Comparison of ENCODE assay signal across 13 cellular contexts in the genomic region with DNA sequence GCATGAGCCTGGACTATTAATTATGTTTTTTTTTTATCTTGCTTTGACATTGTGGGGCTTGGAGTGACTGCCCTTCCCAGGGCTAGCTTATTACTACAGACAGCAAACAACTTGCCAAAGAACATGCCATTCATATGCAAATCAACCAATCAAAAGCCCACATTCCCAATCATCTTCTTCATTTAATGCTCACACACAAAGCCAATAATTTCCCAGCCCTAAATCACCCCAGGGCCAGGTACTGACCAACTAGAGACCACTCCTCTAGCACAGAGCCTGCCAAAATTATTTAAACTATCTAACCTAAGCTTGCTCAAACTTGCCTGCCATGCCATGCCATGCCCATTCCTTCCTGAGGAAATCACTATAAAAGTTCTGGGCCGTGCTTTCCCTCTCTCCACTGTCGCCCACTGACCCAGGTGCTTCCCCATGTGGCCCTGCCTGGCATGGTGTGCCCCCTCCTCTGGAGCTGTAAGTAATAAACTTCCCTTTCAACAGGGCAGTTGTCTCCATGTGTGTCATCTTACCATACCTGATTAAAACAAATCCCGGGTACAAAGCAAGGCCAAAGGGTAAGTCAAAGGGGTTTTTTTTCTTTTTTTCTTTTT. TPM values are rescaled to one million over a fixed set of nuclear protein-coding genes. Genes with fewer than 3 reads are reported as not detected.
DNase-seq lines count a peak whose midpoint lies in the region; ATAC-seq, FAIRE-seq and TF ChIP-seq lines count a peak whose summit lies in the region.
"Had no signal": no experiment of that assay in that cellular context is flagged by ENCODE, and none has a peak within 500 bp of the region (broad histone marks: within the 10 kb centered on the region; RNA-seq: fewer than 3 reads in every experiment).

No MANE protein-coding gene starts in this region.

- no peaks in the 10 kb centered on the region for H3K9me3 Mint-ChIP-seq in CD4-positive, alpha-beta T cell
- H3K9me3 Mint-ChIP-seq in activated T-helper 1 cell treated with anti-CD3 and anti-CD28 coated beads, Interleukin-12 subunit alpha, Interleukin-12 subunit beta, Interleukin-2, Interleukin-4 antibody, amounts not matched to agents 30 ng/mL and 10 ng/mL and 1 ng/mL, durations not matched to agents 14 hours and 24 hours and 36 hours = no peaks in the 10 kb centered on the region

- TF ChIP-seq EP300 in HepG2 (IDR thresholded peaks at IDR 0.05; ENCODE audit: low read depth in 2 of 2, low read length in 2 of 2) (no peak), HepG2 (CRISPR knock-in tag; IDR thresholded peaks at IDR 0.05; ENCODE audit: borderline replicate concordance) (no peak)

- TF ChIP-seq POLR2A in HepG2 (IDR thresholded peaks at IDR 0.05; ENCODE audit: insufficient read depth in 1 of 2, low read depth in 2 of 2, low read length in 2 of 2) = no peak

- TF ChIP-seq CTCF in CD4-positive, alpha-beta T cell (IDR thresholded peaks at IDR 0.05) = no peak
- TF ChIP-seq CTCF in HEK293 (tag by site-specific recombination; IDR thresholded peaks at IDR 0.05) = no peak
- no peak for TF ChIP-seq CTCF in foreskin keratinocyte (conservative IDR thresholded peaks at IDR 0.05)
- TF ChIP-seq CTCF in HepG2 (CRISPR knock-in tag; IDR thresholded peaks at IDR 0.05) = no peak

- no peaks in the 10 kb centered on the region for H3K27me3 ChIP-seq in CD4-positive, alpha-beta T cell (ENCODE audit: control insufficient read depth, insufficient read depth, low read length)
- no peaks in the 10 kb centered on the region for H3K27me3 ChIP-seq in foreskin keratinocyte
- H3K27me3 ChIP-seq in HepG2 (ENCODE audit: control insufficient read depth in 1 of 2, insufficient read depth in 2 of 2, low read length in 2 of 2) = no peaks in the 10 kb centered on the region
- H3K27me3 ChIP-seq: left lung, right atrium auricular region, uterus had no signal

- peaks cover 67% of the 10 kb centered on the region for H3K4me1 Mint-ChIP-seq in CD4-positive, alpha-beta T cell (ENCODE audit: low read depth)
- peaks cover 63% of the 10 kb centered on the region for H3K4me1 Mint-ChIP-seq in activated T-helper 1 cell treated with anti-CD3 and anti-CD28 coated beads, Interleukin-12 subunit alpha, Interleukin-12 subunit beta, Interleukin-2, Interleukin-4 antibody, amounts not matched to agents 30 ng/mL and 10 ng/mL and 1 ng/mL, durations not matched to agents 14 hours and 24 hours and 36 hours (ENCODE audit: low read depth)

- H3K27ac Mint-ChIP-seq in CD4-positive, alpha-beta T cell = peak overlapping the region; percentile 95
- H3K27ac Mint-ChIP-seq in activated T-helper 1 cell treated with anti-CD3 and anti-CD28 coated beads, Interleukin-12 subunit alpha, Interleukin-12 subunit beta, Interleukin-2, Interleukin-4 antibody, amounts not matched to agents 30 ng/mL and 10 ng/mL and 1 ng/mL, durations not matched to agents 14 hours and 24 hours and 36 hours = peak overlapping the region; percentile 93

- H3K36me3 ChIP-seq in HEK293 (ENCODE audit: control insufficient read depth in 2 of 2, insufficient read depth in 1 of 2, low read length in 2 of 2) (no peaks in the 10 kb centered on the region; a peak in 1 of 3 replicates), HepG2 (replicated peaks in 1 of 2; ENCODE audit: control insufficient read depth in 1 of 2, insufficient read depth in 2 of 2, low read length in 2 of 2) (no peaks in the 10 kb centered on the region)
- H3K36me3 ChIP-seq: left lung, right atrium auricular region, uterus had no signal

- no peak for FAIRE-seq in HepG2 (lab: Jason Lieb, UNC)

- intact Hi-C loops in CD4-positive, alpha-beta T cell (cut with DNase I, micrococcal nuclease) = loop anchor here in 1 of 2 experiments (5.0 kb wide), 1 partner anchor 41 kb away; no protein-coding TSS in a partner anchor
- intact Hi-C loops in activated T-helper 1 cell treated with anti-CD3 and anti-CD28 coated beads, Interleukin-12 subunit alpha, Interleukin-12 subunit beta, Interleukin-2, Interleukin-4 antibody, amounts not matched to agents 30 ng/mL and 10 ng/mL and 1 ng/mL, durations not matched to agents 14 hours and 24 hours and 36 hours (cut with micrococcal nuclease) = no loop called here
- intact Hi-C loops in HepG2 (cut with micrococcal nuclease; ENCODE audit: unreplicated experiment) = no loop called here

- CTCF ChIA-PET in CD4-positive, alpha-beta T cell (lab: Charles Lee) = interaction anchor here (1.0 to 2.2 kb wide), 3 partner anchors 40 to 71 kb away, joined by 3 to 9 read pairs (median 3); no protein-coding TSS in a partner anchor
- CTCF ChIA-PET in HEK293 (lab: Yijun Ruan, JAX) (interaction anchor here (0.6 to 0.7 kb wide), 3 partner anchors 30 to 126 kb away, joined by 3 read pairs; no protein-coding TSS in a partner anchor), HepG2 (lab: Yijun Ruan, JAX; ENCODE audit: low intra/inter-chr PET ratio, low total read pairs) (no interaction called here)

- H3K79me2 ChIP-seq in HepG2 (ENCODE audit: insufficient read depth, low read length) = no peaks in the 10 kb centered on the region

- H3K36me3 Mint-ChIP-seq in CD4-positive, alpha-beta T cell (ENCODE audit: low read depth) = peaks cover 23% of the 10 kb centered on the region
- peaks cover 30% of the 10 kb centered on the region for H3K36me3 Mint-ChIP-seq in activated T-helper 1 cell treated with anti-CD3 and anti-CD28 coated beads, Interleukin-12 subunit alpha, Interleukin-12 subunit beta, Interleukin-2, Interleukin-4 antibody, amounts not matched to agents 30 ng/mL and 10 ng/mL and 1 ng/mL, durations not matched to agents 14 hours and 24 hours and 36 hours (ENCODE audit: low read depth)

- H3K27me3 Mint-ChIP-seq in CD4-positive, alpha-beta T cell = no peaks in the 10 kb centered on the region
- no peaks in the 10 kb centered on the region for H3K27me3 Mint-ChIP-seq in activated T-helper 1 cell treated with anti-CD3 and anti-CD28 coated beads, Interleukin-12 subunit alpha, Interleukin-12 subunit beta, Interleukin-2, Interleukin-4 antibody, amounts not matched to agents 30 ng/mL and 10 ng/mL and 1 ng/mL, durations not matched to agents 14 hours and 24 hours and 36 hours (ENCODE audit: insufficient read depth)

- in situ Hi-C loops in HepG2 (cut with HindIII; ENCODE audit: extremely low pct_ligation_motif_present, low pct_unique_long_range_greater_than_20kb) = no loop called here

- POLR2A ChIA-PET in CD4-positive, alpha-beta T cell (lab: Charles Lee) = interaction anchor here (1.0 to 2.3 kb wide), 7 partner anchors 13 to 65 kb away, joined by 3 to 17 read pairs (median 6); a partner anchor contains a TSS
- POLR2A ChIA-PET in HEK293 (lab: Yijun Ruan, JAX) = interaction anchor here (0.6 kb wide), 1 partner anchor 277 kb away, joined by 3 read pairs; no protein-coding TSS in a partner anchor
- POLR2A ChIA-PET in HepG2 (lab: Yijun Ruan, JAX) = interaction anchor here (1.6 kb wide), 1 partner anchor 61 kb away, joined by 3 read pairs; no protein-coding TSS in a partner anchor

- no peaks in the 10 kb centered on the region for H3K4me1 ChIP-seq in HEK293 (ENCODE audit: control insufficient read depth, insufficient read depth, low read length)
- H3K4me1 ChIP-seq in foreskin keratinocyte = peaks cover 25% of the 10 kb centered on the region
- peaks cover 16% of the 10 kb centered on the region for H3K4me1 ChIP-seq in HepG2 (ENCODE audit: insufficient read depth, low read length)
- H3K4me1 ChIP-seq: left lung, right atrium auricular region, uterus had no signal

- ATAC-seq in CD4-positive, alpha-beta T cell (ENCODE audit: poor library complexity) = no peak
- peak; percentile 20 for ATAC-seq in foreskin keratinocyte
- ATAC-seq in HepG2 = no peak
- ATAC-seq: left lung had no signal

- H3K4me3 ChIP-seq in HEK293 (ENCODE audit: low read depth, low read length) = no peak overlapping the region
- H3K4me3 ChIP-seq in HepG2 (replicated peaks in 1 of 3; ENCODE audit: insufficient read depth in 1 of 3, low read depth in 2 of 3, low read length in 3 of 3) = no peak overlapping the region
- H3K4me3 ChIP-seq: left lung, right atrium auricular region, uterus had no signal

- H3K4me3 Mint-ChIP-seq in CD4-positive, alpha-beta T cell = peak overlapping the region; percentile 74
- H3K4me3 Mint-ChIP-seq in activated T-helper 1 cell treated with anti-CD3 and anti-CD28 coated beads, Interleukin-12 subunit alpha, Interleukin-12 subunit beta, Interleukin-2, Interleukin-4 antibody, amounts not matched to agents 30 ng/mL and 10 ng/mL and 1 ng/mL, durations not matched to agents 14 hours and 24 hours and 36 hours = peak overlapping the region; percentile 45

- no peak overlapping the region for H2AFZ ChIP-seq in HepG2 (ENCODE audit: low read length)

- H4K20me1 ChIP-seq in HepG2 (ENCODE audit: insufficient read depth, low read length) = no peaks in the 10 kb centered on the region

- BruUV-seq in HepG2 (replicated peaks; lab: Mats Ljungman, UMichigan) = no TSS peak

- no peak for DNase-seq in CD4-positive, alpha-beta T cell
- DNase-seq in activated T-helper 1 cell treated with anti-CD3 and anti-CD28 coated beads, Interleukin-12 subunit alpha, Interleukin-12 subunit beta, Interleukin-2, Interleukin-4 antibody, amounts not matched to agents 30 ng/mL and 10 ng/mL and 1 ng/mL, durations not matched to agents 14 hours and 24 hours and 36 hours (ENCODE audit: low spot score) = no peak
- DNase-seq in foreskin keratinocyte (peak in 1 of 2 donors; percentile 64), SK-N-DZ (ENCODE audit: low spot score) (no peak), HepG2 (ENCODE audit: low spot score) (no peak), kidney tubule cell (ENCODE audit: low spot score) (no peak)
- DNase-seq: hippocampal formation; MV-4-11; stimulated activated CD4-positive, alpha-beta T cell treated with anti-CD3 and anti-CD28 coated beads, Interleukin-1b, Interleukin-23, amount 100 ng/mL, for 48 hours; uterus had no signal

- H3K4me2 ChIP-seq in HepG2 (ENCODE audit: low read depth, low read length) = no peak overlapping the region

- WGBS in HepG2 (ENCODE audit: low lambda C conversion rate) = 2% methylated on average over 3 of the region's 3 CpGs

- no peak overlapping the region for H3K9ac ChIP-seq in HepG2 (ENCODE audit: insufficient read depth, low read depth, low read length)

- no peaks in the 10 kb centered on the region for H3K9me3 ChIP-seq in CD4-positive, alpha-beta T cell (ENCODE audit: control insufficient read depth, low read length)
- H3K9me3 ChIP-seq in HEK293 (ENCODE audit: control insufficient read depth, insufficient read depth, low read depth, low read length) (no peaks in the 10 kb centered on the region), HepG2 (ENCODE audit: low read length) (no peaks in the 10 kb centered on the region)
- H3K9me3 ChIP-seq: left lung, right atrium auricular region, uterus had no signal

- no peak for TF ChIP-seq RAD21 in HepG2 (CRISPR knock-in tag; IDR thresholded peaks at IDR 0.05)

- peak overlapping the region; percentile 80 for H3K27ac ChIP-seq in CD4-positive, alpha-beta T cell (ENCODE audit: low read depth, low read length)
- H3K27ac ChIP-seq in HEK293 (ENCODE audit: extremely low read depth, low read depth, low read length) = no peak overlapping the region
- H3K27ac ChIP-seq in foreskin keratinocyte = no peak overlapping the region
- H3K27ac ChIP-seq in HepG2 (ENCODE audit: extremely low read length, insufficient read depth, low read length) = no peak overlapping the region
- H3K27ac ChIP-seq: left lung, right atrium auricular region, uterus had no signal

RNA-seq across cellular contexts. Expression of a gene that starts 15.7 kb away (rescaled TPM):
- 10 to 100 TPM; 50.1 to 51.8 TPM for total RNA-seq in CD4-positive, alpha-beta T cell
- total RNA-seq in activated T-helper 1 cell treated with anti-CD3 and anti-CD28 coated beads, Interleukin-12 subunit alpha, Interleukin-12 subunit beta, Interleukin-2, Interleukin-4 antibody, amounts not matched to agents 30 ng/mL and 10 ng/mL and 1 ng/mL, durations not matched to agents 14 hours and 24 hours and 36 hours = 28.0 and 29.6 TPM in 2 replicates
- total RNA-seq in foreskin keratinocyte = 1.9 and 2.3 TPM in 2 replicates
- polyA plus RNA-seq in foreskin keratinocyte = 3.1 and 3.2 TPM in 2 replicates
- polyA plus RNA-seq in SK-N-DZ (2014; cell fraction: cytosol; rRNA removed) = 2.2 and 5.2 TPM in 2 replicates
- 11.2 and 13.7 TPM in 2 replicates for polyA plus RNA-seq in SK-N-DZ (2014; cell fraction: nucleus; rRNA removed)
- total RNA-seq in HepG2 (2016; rRNA removed; fragmentation: Illumina TruSeq; extraction: Trizol) = not detected in 2 replicates
- total RNA-seq in HepG2 (2016; cell fraction: cytosol; rRNA removed; fragmentation: Illumina TruSeq; extraction: Trizol; ENCODE audit: low read depth) = not detected in 2 replicates
- not detected in 2 replicates for total RNA-seq in HepG2 (2016; cell fraction: insoluble cytoplasmic fraction; rRNA removed; fragmentation: Illumina TruSeq; extraction: Trizol)
- not detected in 2 replicates for total RNA-seq in HepG2 (2016; cell fraction: membrane; rRNA removed; fragmentation: Illumina TruSeq; extraction: Trizol)
- total RNA-seq in HepG2 (2016; cell fraction: nucleus; rRNA removed; fragmentation: Illumina TruSeq; extraction: Trizol) = not detected in 2 replicates
- polyA plus RNA-seq in HepG2 (2011; rRNA removed) = not detected in 2 replicates
- polyA plus RNA-seq in HepG2 (2011; cell fraction: cytosol; rRNA removed) = not detected in 2 replicates
- not detected in 2 replicates for polyA plus RNA-seq in HepG2 (2011; cell fraction: nucleus; rRNA removed)
- polyA plus RNA-seq in HepG2 (2012) = not detected in 2 replicates
- not detected in 2 replicates for polyA plus RNA-seq in HepG2 (2016; cell fraction: cytosol; fragmentation: Illumina TruSeq; extraction: Trizol; ENCODE audit: low read depth)
- not detected in 2 replicates for polyA plus RNA-seq in HepG2 (2016; cell fraction: insoluble cytoplasmic fraction; fragmentation: Illumina TruSeq; extraction: Trizol; ENCODE audit: low read depth)
- polyA plus RNA-seq in HepG2 (2016; cell fraction: membrane; fragmentation: Illumina TruSeq; extraction: Trizol; ENCODE audit: low read depth) = not detected in 2 replicates
- not detected in 2 replicates for polyA plus RNA-seq in HepG2 (2016; cell fraction: nucleus; fragmentation: Illumina TruSeq; extraction: Trizol; ENCODE audit: insufficient read depth, low read depth)
- polyA minus RNA-seq in HepG2 (2011; rRNA and poly(A)+ RNA removed; ENCODE audit: low replicate concordance) = 2.6 TPM in 1 of 2 replicates, not detected in the other
- polyA minus RNA-seq in HepG2 (2011; cell fraction: cytosol; rRNA and poly(A)+ RNA removed) = not detected in 2 replicates
- not detected in 2 replicates for polyA minus RNA-seq in HepG2 (2011; cell fraction: nucleus; rRNA and poly(A)+ RNA removed)
- total RNA-seq: right atrium auricular region had no signal

RNA-seq across cellular contexts. Expression of a gene that starts 25.2 kb away (rescaled TPM):
- 10 to 100 TPM; 85.9 to 93.7 TPM for total RNA-seq in CD4-positive, alpha-beta T cell
- total RNA-seq in activated T-helper 1 cell treated with anti-CD3 and anti-CD28 coated beads, Interleukin-12 subunit alpha, Interleukin-12 subunit beta, Interleukin-2, Interleukin-4 antibody, amounts not matched to agents 30 ng/mL and 10 ng/mL and 1 ng/mL, durations not matched to agents 14 hours and 24 hours and 36 hours = 25.8 and 27.4 TPM in 2 replicates
- total RNA-seq in foreskin keratinocyte (12.6 and 15.1 TPM in 2 replicates), HepG2 (2016; rRNA removed; fragmentation: Illumina TruSeq; extraction: Trizol) (0.72 and 0.86 TPM in 2 replicates)
- polyA plus RNA-seq in foreskin keratinocyte (16.5 and 19.6 TPM in 2 replicates), HepG2 (2011; rRNA removed) (3.6 TPM in 2 replicates)
- 35.3 and 41.9 TPM in 2 replicates for polyA plus RNA-seq in SK-N-DZ (2014; cell fraction: cytosol; rRNA removed)
- polyA plus RNA-seq in SK-N-DZ (2014; cell fraction: nucleus; rRNA removed) = 421 and 484 TPM in 2 replicates
- total RNA-seq in HepG2 (2016; cell fraction: cytosol; rRNA removed; fragmentation: Illumina TruSeq; extraction: Trizol; ENCODE audit: low read depth) = not detected in 2 replicates
- 0.27 and 0.82 TPM in 2 replicates for total RNA-seq in HepG2 (2016; cell fraction: insoluble cytoplasmic fraction; rRNA removed; fragmentation: Illumina TruSeq; extraction: Trizol)
- total RNA-seq in HepG2 (2016; cell fraction: membrane; rRNA removed; fragmentation: Illumina TruSeq; extraction: Trizol) = 0.19 TPM in 1 of 2 replicates, not detected in the other
- 0.50 and 1.2 TPM in 2 replicates for total RNA-seq in HepG2 (2016; cell fraction: nucleus; rRNA removed; fragmentation: Illumina TruSeq; extraction: Trizol)
- polyA plus RNA-seq in HepG2 (2011; cell fraction: cytosol; rRNA removed) = 0.54 and 0.72 TPM in 2 replicates
- polyA plus RNA-seq in HepG2 (2011; cell fraction: nucleus; rRNA removed) = 37.6 and 51.5 TPM in 2 replicates
- 4.0 and 4.3 TPM in 2 replicates for polyA plus RNA-seq in HepG2 (2012)
- 0.12 and 0.14 TPM in 2 replicates for polyA plus RNA-seq in HepG2 (2016; cell fraction: cytosol; fragmentation: Illumina TruSeq; extraction: Trizol; ENCODE audit: low read depth)
- polyA plus RNA-seq in HepG2 (2016; cell fraction: insoluble cytoplasmic fraction; fragmentation: Illumina TruSeq; extraction: Trizol; ENCODE audit: low read depth) = 0.24 and 0.39 TPM in 2 replicates
- not detected in 2 replicates for polyA plus RNA-seq in HepG2 (2016; cell fraction: membrane; fragmentation: Illumina TruSeq; extraction: Trizol; ENCODE audit: low read depth)
- 6.2 and 6.6 TPM in 2 replicates for polyA plus RNA-seq in HepG2 (2016; cell fraction: nucleus; fragmentation: Illumina TruSeq; extraction: Trizol; ENCODE audit: insufficient read depth, low read depth)
- 1.3 and 4.7 TPM in 2 replicates for polyA minus RNA-seq in HepG2 (2011; rRNA and poly(A)+ RNA removed; ENCODE audit: low replicate concordance)
- polyA minus RNA-seq in HepG2 (2011; cell fraction: cytosol; rRNA and poly(A)+ RNA removed) = not detected in 2 replicates
- 1.6 and 5.4 TPM in 2 replicates for polyA minus RNA-seq in HepG2 (2011; cell fraction: nucleus; rRNA and poly(A)+ RNA removed)

RNA-seq across cellular contexts. Expression of a gene that starts 40.6 kb away (rescaled TPM):
- 10 to 100 TPM; 89.6 to 97.0 TPM for total RNA-seq in CD4-positive, alpha-beta T cell
- total RNA-seq in activated T-helper 1 cell treated with anti-CD3 and anti-CD28 coated beads, Interleukin-12 subunit alpha, Interleukin-12 subunit beta, Interleukin-2, Interleukin-4 antibody, amounts not matched to agents 30 ng/mL and 10 ng/mL and 1 ng/mL, durations not matched to agents 14 hours and 24 hours and 36 hours = 67.8 and 71.6 TPM in 2 replicates
- total RNA-seq in foreskin keratinocyte (8.0 TPM in 2 replicates), HepG2 (2016; rRNA removed; fragmentation: Illumina TruSeq; extraction: Trizol) (1.3 and 1.8 TPM in 2 replicates)
- polyA plus RNA-seq in foreskin keratinocyte (6.9 and 8.2 TPM in 2 replicates), HepG2 (2011; rRNA removed) (1.4 and 1.5 TPM in 2 replicates)
- polyA plus RNA-seq in SK-N-DZ (2014; cell fraction: cytosol; rRNA removed) = 4.3 and 4.4 TPM in 2 replicates
- 6.4 and 16.1 TPM in 2 replicates for polyA plus RNA-seq in SK-N-DZ (2014; cell fraction: nucleus; rRNA removed)
- 0.88 and 1.5 TPM in 2 replicates for total RNA-seq in HepG2 (2016; cell fraction: cytosol; rRNA removed; fragmentation: Illumina TruSeq; extraction: Trizol; ENCODE audit: low read depth)
- 1.4 and 1.5 TPM in 2 replicates for total RNA-seq in HepG2 (2016; cell fraction: insoluble cytoplasmic fraction; rRNA removed; fragmentation: Illumina TruSeq; extraction: Trizol)
- 0.80 and 1.5 TPM in 2 replicates for total RNA-seq in HepG2 (2016; cell fraction: membrane; rRNA removed; fragmentation: Illumina TruSeq; extraction: Trizol)
- 1.7 and 2.0 TPM in 2 replicates for total RNA-seq in HepG2 (2016; cell fraction: nucleus; rRNA removed; fragmentation: Illumina TruSeq; extraction: Trizol)
- polyA plus RNA-seq in HepG2 (2011; cell fraction: cytosol; rRNA removed) = 0.62 and 0.71 TPM in 2 replicates
- 16.5 and 21.4 TPM in 2 replicates for polyA plus RNA-seq in HepG2 (2011; cell fraction: nucleus; rRNA removed)
- polyA plus RNA-seq in HepG2 (2012) = 2.1 and 3.2 TPM in 2 replicates
- polyA plus RNA-seq in HepG2 (2016; cell fraction: cytosol; fragmentation: Illumina TruSeq; extraction: Trizol; ENCODE audit: low read depth) = 0.38 and 0.47 TPM in 2 replicates
- polyA plus RNA-seq in HepG2 (2016; cell fraction: insoluble cytoplasmic fraction; fragmentation: Illumina TruSeq; extraction: Trizol; ENCODE audit: low read depth) = 1.8 and 2.2 TPM in 2 replicates
- polyA plus RNA-seq in HepG2 (2016; cell fraction: membrane; fragmentation: Illumina TruSeq; extraction: Trizol; ENCODE audit: low read depth) = 0.83 and 0.98 TPM in 2 replicates
- 4.6 and 6.5 TPM in 2 replicates for polyA plus RNA-seq in HepG2 (2016; cell fraction: nucleus; fragmentation: Illumina TruSeq; extraction: Trizol; ENCODE audit: insufficient read depth, low read depth)
- 1.3 and 6.5 TPM in 2 replicates for polyA minus RNA-seq in HepG2 (2011; rRNA and poly(A)+ RNA removed; ENCODE audit: low replicate concordance)
- 0.79 and 2.2 TPM in 2 replicates for polyA minus RNA-seq in HepG2 (2011; cell fraction: cytosol; rRNA and poly(A)+ RNA removed)
- polyA minus RNA-seq in HepG2 (2011; cell fraction: nucleus; rRNA and poly(A)+ RNA removed) = 2.4 and 3.0 TPM in 2 replicates
